Comparison of ENCODE assay signal across 10 cellular contexts in genomic region chr3:194540268-194540937, GRCh38. TPM values are rescaled to one million over a fixed set of nuclear protein-coding genes. Genes with fewer than 3 reads are reported as not detected.
DNase-seq lines count a peak whose midpoint lies in the region; ATAC-seq and TF ChIP-seq lines count a peak whose summit lies in the region.
"Had no signal": no experiment of that assay in that cellular context is flagged by ENCODE, and none has a peak within 500 bp of the region (broad histone marks: within the 10 kb centered on the region; RNA-seq: fewer than 3 reads in every experiment).

No MANE protein-coding gene starts in this region.

- no peak overlapping the region for H2BK12ac ChIP-seq in trophoblast cell (ENCODE audit: low read length)

- H2AFZ ChIP-seq in fibroblast of lung (ENCODE audit: low read length) (peak overlapping the region; percentile 37), trophoblast cell (ENCODE audit: insufficient read depth, low read length, poor library complexity) (no peak overlapping the region)

- no peak overlapping the region for H4K91ac ChIP-seq in trophoblast cell (ENCODE audit: low read depth, low read length)

- no CpG with 5 or more reads among the region's 8 CpGs for WGBS in trophoblast cell (ENCODE audit: extremely low coverage, insufficient coverage, insufficient read length)

- H3K27ac ChIP-seq in fibroblast of lung (ENCODE audit: insufficient read depth, low read length) (peak overlapping the region; percentile 23), trophoblast cell (ENCODE audit: low read depth, low read length) (no peak overlapping the region)

- H3K79me1 ChIP-seq in trophoblast cell (ENCODE audit: low read length) = no peaks in the 10 kb centered on the region

- H4K12ac ChIP-seq in trophoblast cell (ENCODE audit: low read depth, low read length) = no peak overlapping the region

- no peak overlapping the region for H2AK5ac ChIP-seq in trophoblast cell (ENCODE audit: low read length)

- H3K9me3 ChIP-seq in fibroblast of lung (ENCODE audit: control insufficient read depth, insufficient read depth, low read depth, low read length) = no peaks in the 10 kb centered on the region
- H3K9me3 ChIP-seq in trophoblast cell (ENCODE audit: insufficient read depth, low read depth, low read length) = no peaks in the 10 kb centered on the region

- H3K79me2 ChIP-seq in fibroblast of lung (ENCODE audit: control insufficient read depth, insufficient read depth, low read length) (no peaks in the 10 kb centered on the region), trophoblast cell (ENCODE audit: control insufficient read depth, insufficient read depth, low read length, poor library complexity) (no peaks in the 10 kb centered on the region)

- intact Hi-C loops in posterior vena cava (cut with DNase I) = no loop called here

- in situ Hi-C loops in G401 (cut with HindIII; ENCODE audit: low sequenced_read_pairs) = no loop called here

- H3K14ac ChIP-seq in trophoblast cell (ENCODE audit: low read length) = no peak overlapping the region

- DNase-seq in G401 (ENCODE audit: low spot score) (peak; percentile 8), NOMO-1 (lab: John Stamatoyannopoulos, UW; ENCODE audit: unreplicated experiment in 2 of 2) (peak; percentile 55 to 83), fibroblast of lung (ENCODE audit: low read depth in 2 of 2) (no peak), posterior vena cava (ENCODE audit: low spot score) (peak; percentile 85), trophoblast cell (no peak), HT-29 (ENCODE audit: low spot score) (no peak), NCI-H2196 treated with DMSO at 0.1 percent for 48 hours (lab: John Stamatoyannopoulos, UW; ENCODE audit: unreplicated experiment) (no peak)
- DNase-seq: effector CD4-positive, alpha-beta T cell; NCI-H2107 had no signal

- no peak for ATAC-seq in GM21528 (IDR thresholded peaks at IDR 0.05; ENCODE audit: low FRiP score, unreplicated experiment)

- H3K4ac ChIP-seq in trophoblast cell (ENCODE audit: low read depth, low read length) = no peak overlapping the region

- no peak overlapping the region for H3K23ac ChIP-seq in trophoblast cell (ENCODE audit: low read length)

- no peak overlapping the region for H4K8ac ChIP-seq in trophoblast cell (ENCODE audit: low read depth, low read length)

- H3K36me3 ChIP-seq in fibroblast of lung (ENCODE audit: control insufficient read depth, insufficient read depth, low read length) (no peaks in the 10 kb centered on the region), trophoblast cell (ENCODE audit: control insufficient read depth in 1 of 2, insufficient read depth in 2 of 2, low read length in 2 of 2) (no peaks in the 10 kb centered on the region)

- H3K9ac ChIP-seq in fibroblast of lung (ENCODE audit: insufficient read depth, low read length) (no peak overlapping the region), trophoblast cell (ENCODE audit: low read length) (no peak overlapping the region)

- no peak overlapping the region for H3K18ac ChIP-seq in trophoblast cell (ENCODE audit: low read length)

- no peak overlapping the region for H2BK120ac ChIP-seq in trophoblast cell (ENCODE audit: insufficient read depth, low read length, poor library complexity)

- H3K27me3 ChIP-seq in fibroblast of lung (ENCODE audit: control insufficient read depth, insufficient read depth, low read length) = no peaks in the 10 kb centered on the region
- no peaks in the 10 kb centered on the region for H3K27me3 ChIP-seq in trophoblast cell (ENCODE audit: insufficient read depth, low read length)

- H3K4me3 ChIP-seq in fibroblast of lung (replicated peaks in 1 of 4; ENCODE audit: control extremely low read depth in 1 of 4, insufficient read depth in 1 of 4, low read depth in 3 of 4, low read length in 4 of 4) (no peak overlapping the region), trophoblast cell (ENCODE audit: low read depth, low read length) (no peak overlapping the region)

- no peak overlapping the region for H3K4me2 ChIP-seq in fibroblast of lung (ENCODE audit: extremely low read depth, insufficient read depth, low read length)
- H3K4me2 ChIP-seq in trophoblast cell (ENCODE audit: low read length) = no peak overlapping the region

- H4K20me1 ChIP-seq in fibroblast of lung (ENCODE audit: control insufficient read depth, extremely low read depth, insufficient read depth, low read length) = no peaks in the 10 kb centered on the region

- H2BK5ac ChIP-seq in trophoblast cell (ENCODE audit: low read depth, low read length, poor library complexity) = no peak overlapping the region

- H3K4me1 ChIP-seq in fibroblast of lung (ENCODE audit: control insufficient read depth, extremely low read depth, insufficient read depth, low read length) (peaks cover 8% of the 10 kb centered on the region), trophoblast cell (ENCODE audit: control insufficient read depth in 1 of 2, insufficient read depth in 2 of 2, low read length in 2 of 2) (peaks cover 0 to 4% of the 10 kb centered on the region in 2 experiments)

- TF ChIP-seq CTCF in fibroblast of lung (conservative IDR thresholded peaks at IDR 0.05 in 1 of 2, IDR thresholded peaks at IDR 0.05 in 1 of 2; ENCODE audit: low read depth in 1 of 2, low read length in 2 of 2) = no peak

RNA-seq across cellular contexts. Expression of gene ATP13A3, which starts 53.6 kb away (rescaled TPM):
- 47.9 and 60.2 TPM in 2 replicates for total RNA-seq in G401 (2014; rRNA removed; shearing (Covaris generic))
- total RNA-seq in fibroblast of lung (193 and 222 TPM in 2 replicates), posterior vena cava (100 to 1,000 TPM in 1 of 2 donors, 10 to 100 TPM in 1; 86.3 to 152 TPM)
- polyA plus RNA-seq in fibroblast of lung = 169 and 285 TPM in 2 replicates
- 72.4 and 106 TPM in 2 replicates for polyA plus RNA-seq in fibroblast of lung (2012)
- polyA minus RNA-seq in fibroblast of lung (ENCODE audit: low replicate concordance) = 52.7 and 101 TPM in 2 replicates
- 26.6 and 27.4 TPM in 2 replicates for polyA plus RNA-seq in trophoblast cell (2013)
- 66.1 and 84.4 TPM in 2 replicates for total RNA-seq in HT-29 (2014; rRNA removed; shearing (Covaris generic))

Comparison
In these comparisons a context has a peak if more than half of its experiments do, and no peak if none do; other contexts are left out.
1. DNase-seq: peak in G401 (single experiment), NOMO-1 (2 of 2) and posterior vena cava (single experiment); none in fibroblast of lung (0 of 2), trophoblast cell (0 of 2), HT-29 (single experiment) and NCI-H2196 treated with DMSO at 0.1 percent for 48 hours (single experiment).